Comparison of ENCODE assay signal across 24 cellular contexts in the genomic region with DNA sequence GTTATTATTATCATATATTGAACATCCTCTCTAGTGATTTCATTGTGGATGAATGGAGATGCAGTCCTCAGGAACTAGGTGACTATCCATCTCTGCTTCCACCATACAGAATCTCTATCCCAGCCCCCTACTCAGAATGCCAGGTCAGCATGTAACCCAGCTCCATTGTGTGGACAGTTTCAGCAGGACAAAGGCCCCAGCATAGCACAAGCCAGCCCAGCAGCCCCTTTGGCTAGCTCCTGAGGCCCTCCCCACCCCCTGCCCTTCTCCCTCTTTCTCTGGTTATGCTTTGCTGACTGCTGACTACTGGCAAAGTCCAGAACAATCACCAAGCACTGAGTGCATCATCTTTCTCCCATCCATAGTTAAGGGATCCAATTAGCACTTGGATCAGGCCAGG. TPM values are rescaled to one million over a fixed set of nuclear protein-coding genes. Genes with fewer than 3 reads are reported as not detected.
DNase-seq lines count a peak whose midpoint lies in the region; ATAC-seq and TF ChIP-seq lines count a peak whose summit lies in the region.
"Had no signal": no experiment of that assay in that cellular context is flagged by ENCODE, and none has a peak within 500 bp of the region (broad histone marks: within the 10 kb centered on the region; RNA-seq: fewer than 3 reads in every experiment).

No MANE protein-coding gene starts in this region.

- CTCF ChIA-PET in WTC11 (lab: Charles Lee): interaction anchor here (0.5 to 5.5 kb wide), 12 partner anchors 8 to 273 kb away, joined by 3 to 59 read pairs (median 7); partner anchors contain the start of genes CNPY2, MIP, SMARCC2 and STAT2

- peak overlapping the region; percentile 73 for H3K9ac ChIP-seq in mesenchymal stem cell (ENCODE audit: low read length)

- H3K9me2 ChIP-seq in GM23338 (ENCODE audit: insufficient read depth): no peaks in the 10 kb centered on the region

- H2BK15ac ChIP-seq in mesenchymal stem cell (ENCODE audit: low read depth, poor library complexity, severe bottlenecking): no peak overlapping the region

- ATAC-seq in GM23338 (peak; percentile 91), WTC11 (peak; percentile 79), mucosa of descending colon (no peak)
- ATAC-seq: activated naive CD8-positive, alpha-beta T cell treated with anti-CD3 and anti-CD28 coated beads, Interleukin-2, amount 50 U/mL, for 24 hours; body of pancreas; stimulated activated naive B cell treated with anti-CD40 and anti-IgM and Interleukin-4, amounts not matched to agents 10 μg/mL and 1 μg/mL and 100 μg/mL, for 72 hours had no signal

- peak overlapping the region; percentile 26 for H2AK5ac ChIP-seq in mesenchymal stem cell (ENCODE audit: low read length, severe bottlenecking)

- TF ChIP-seq CTCF in GM23338 (conservative IDR thresholded peaks at IDR 0.05; ENCODE audit: low read depth in 2 of 2): no peak
- TF ChIP-seq CTCF in WTC11 (IDR thresholded peaks at IDR 0.05): no peak
- no peak for TF ChIP-seq CTCF in mucosa of descending colon (IDR thresholded peaks at IDR 0.05)

- no peak overlapping the region for H4K91ac ChIP-seq in mesenchymal stem cell (ENCODE audit: low read length)

- no peak overlapping the region for H2BK5ac ChIP-seq in mesenchymal stem cell (ENCODE audit: low read depth, low read length, poor library complexity, severe bottlenecking)

- peaks cover 8% of the 10 kb centered on the region; the same call in 1 of the 2 replicates for H3F3A ChIP-seq in GM23338 (replicated peaks; ENCODE audit: low read depth)

- no peak overlapping the region for H2BK120ac ChIP-seq in mesenchymal stem cell (ENCODE audit: low read depth, low read length)

- H3K4me3 Mint-ChIP-seq in GM23338 (no peak overlapping the region), WTC11 (no peak overlapping the region)
- H3K4me3 Mint-ChIP-seq: activated B cell treated with CpG ODN at 0.5 μM for 24 hours; activated naive CD8-positive, alpha-beta T cell treated with anti-CD3 and anti-CD28 coated beads, Interleukin-2, amount 50 U/mL, for 24 hours; stimulated activated naive B cell treated with anti-CD40 and anti-IgM and Interleukin-4, amounts not matched to agents 10 μg/mL and 1 μg/mL and 100 μg/mL, for 72 hours had no signal

- no peak overlapping the region for H3K18ac ChIP-seq in mesenchymal stem cell (ENCODE audit: low read depth in 1 of 2, low read length in 2 of 2)

- POLR2A ChIA-PET in WTC11 (lab: Charles Lee): interaction anchor here (0.6 to 1.4 kb wide), 2 partner anchors 103 to 105 kb away, joined by 4 read pairs; partner anchors contain the start of gene STAT2

- no peak overlapping the region for H3K14ac ChIP-seq in mesenchymal stem cell (ENCODE audit: low read length in 2 of 2)

- H3K23ac ChIP-seq in mesenchymal stem cell (ENCODE audit: low read length in 2 of 2): no peak overlapping the region

- H3K79me2 ChIP-seq in GM23338 (replicated peaks; ENCODE audit: insufficient read depth): no peaks in the 10 kb centered on the region

- peak overlapping the region; percentile 60; the same call in 1 of the 2 replicates for H2AFZ ChIP-seq in GM23338
- H2AFZ ChIP-seq in mesenchymal stem cell (ENCODE audit: low read depth, low read length): no peak overlapping the region

- H3K9me3 Mint-ChIP-seq in GM23338: no peaks in the 10 kb centered on the region
- H3K9me3 Mint-ChIP-seq in WTC11: no peaks in the 10 kb centered on the region
- H3K9me3 Mint-ChIP-seq: activated B cell treated with CpG ODN at 0.5 μM for 24 hours; activated naive CD8-positive, alpha-beta T cell treated with anti-CD3 and anti-CD28 coated beads, Interleukin-2, amount 50 U/mL, for 24 hours; stimulated activated naive B cell treated with anti-CD40 and anti-IgM and Interleukin-4, amounts not matched to agents 10 μg/mL and 1 μg/mL and 100 μg/mL, for 72 hours had no signal

- H3K36me3 ChIP-seq in GM23338 (ENCODE audit: insufficient read depth) (no peaks in the 10 kb centered on the region), mesenchymal stem cell (ENCODE audit: control insufficient read depth in 1 of 2, insufficient read depth in 2 of 2, low read depth in 1 of 2, low read length in 2 of 2) (no peaks in the 10 kb centered on the region), mucosa of descending colon (ENCODE audit: low read depth) (no peaks in the 10 kb centered on the region)
- H3K36me3 ChIP-seq in effector memory CD4-positive, alpha-beta T cell (ENCODE audit: control insufficient read depth, insufficient read depth, low read length): no peaks in the 10 kb centered on the region
- H3K36me3 ChIP-seq: vagina had no signal

- H3K27ac Mint-ChIP-seq in GM23338 (peak overlapping the region; percentile 87), WTC11 (no peak overlapping the region; the same call in 1 of the 2 replicates)
- H3K27ac Mint-ChIP-seq: activated B cell treated with CpG ODN at 0.5 μM for 24 hours; activated naive CD8-positive, alpha-beta T cell treated with anti-CD3 and anti-CD28 coated beads, Interleukin-2, amount 50 U/mL, for 24 hours; stimulated activated naive B cell treated with anti-CD40 and anti-IgM and Interleukin-4, amounts not matched to agents 10 μg/mL and 1 μg/mL and 100 μg/mL, for 72 hours had no signal

- H4K20me1 ChIP-seq in GM23338 (replicated peaks; ENCODE audit: insufficient read depth): no peaks in the 10 kb centered on the region

- peak overlapping the region in 1 of 2 experiments; percentile 71 for H2BK12ac ChIP-seq in mesenchymal stem cell (ENCODE audit: low read length in 2 of 2)

- H3K27me3 Mint-ChIP-seq in GM23338 (ENCODE audit: insufficient read depth, low read depth, poor library complexity): peaks cover 4% of the 10 kb centered on the region
- peaks cover 5% of the 10 kb centered on the region for H3K27me3 Mint-ChIP-seq in WTC11 (ENCODE audit: low read depth)
- H3K27me3 Mint-ChIP-seq: activated B cell treated with CpG ODN at 0.5 μM for 24 hours; activated naive CD8-positive, alpha-beta T cell treated with anti-CD3 and anti-CD28 coated beads, Interleukin-2, amount 50 U/mL, for 24 hours; stimulated activated naive B cell treated with anti-CD40 and anti-IgM and Interleukin-4, amounts not matched to agents 10 μg/mL and 1 μg/mL and 100 μg/mL, for 72 hours had no signal

- H3K79me1 ChIP-seq in mesenchymal stem cell (replicated peaks; ENCODE audit: low read length, poor library complexity, severe bottlenecking): no peaks in the 10 kb centered on the region

- H3K4me1 Mint-ChIP-seq in GM23338: peaks cover 18% of the 10 kb centered on the region
- H3K4me1 Mint-ChIP-seq in WTC11: peaks cover 17% of the 10 kb centered on the region

- H3K27ac ChIP-seq in GM23338 (ENCODE audit: low read depth) (0 out of 2 replicates have a peak overlapping the region, but pooled peaks have one; percentile 16), mesenchymal stem cell (ENCODE audit: low read length, poor library complexity, severe bottlenecking) (no peak overlapping the region)
- no peak overlapping the region for H3K27ac ChIP-seq in effector memory CD4-positive, alpha-beta T cell (ENCODE audit: insufficient read depth, low read length, poor library complexity, severe bottlenecking)
- H3K27ac ChIP-seq: body of pancreas, SK-N-MC, testis, vagina had no signal

- no peaks in the 10 kb centered on the region for H3K27me3 ChIP-seq in GM23338 (ENCODE audit: insufficient read depth)
- H3K27me3 ChIP-seq in mesenchymal stem cell (ENCODE audit: control insufficient read depth in 1 of 2, insufficient read depth in 1 of 2, low read length in 2 of 2): no peaks in the 10 kb centered on the region
- H3K27me3 ChIP-seq in effector memory CD4-positive, alpha-beta T cell (replicated peaks; ENCODE audit: control insufficient read depth, insufficient read depth, low read length, poor library complexity, severe bottlenecking): no peaks in the 10 kb centered on the region
- H3K27me3 ChIP-seq: body of pancreas, testis, vagina had no signal

- H3K4me1 ChIP-seq in GM23338 (ENCODE audit: insufficient read depth): peaks cover 13% of the 10 kb centered on the region
- peaks cover 11% of the 10 kb centered on the region for H3K4me1 ChIP-seq in mesenchymal stem cell (ENCODE audit: control insufficient read depth, insufficient read depth, low read depth, low read length)
- H3K4me1 ChIP-seq in mucosa of descending colon (ENCODE audit: low read depth): no peaks in the 10 kb centered on the region
- no peaks in the 10 kb centered on the region for H3K4me1 ChIP-seq in effector memory CD4-positive, alpha-beta T cell (ENCODE audit: control insufficient read depth, insufficient read depth, low read length, poor library complexity, severe bottlenecking)
- H3K4me1 ChIP-seq: testis had no signal

- DNase-seq in GM23338 (ENCODE audit: low spot score): peak; percentile 61
- peak; percentile 33 for DNase-seq in WTC11 (ENCODE audit: low spot score)
- no peak for DNase-seq in mesenchymal stem cell
- no peak for DNase-seq in mucosa of descending colon
- DNase-seq in HCEC 1CT: no peak
- DNase-seq in effector memory CD4-positive, alpha-beta T cell: no peak
- DNase-seq: activated B cell treated with CpG ODN at 0.5 μM for 24 hours; activated CD4-positive, alpha-beta T cell treated with anti-CD3 and anti-CD28 coated beads, Interleukin-2, amount 50 U/mL, for 4 hours; activated CD8-positive, alpha-beta memory T cell treated with anti-CD3 and anti-CD28 coated beads, Interleukin-2, amount 50 U/mL, for 4 hours; activated naive CD8-positive, alpha-beta T cell treated with anti-CD3 and anti-CD28 coated beads, Interleukin-2, amount 50 U/mL, for 24 hours; body of pancreas; GOT3; kidney glomerular epithelial cell; NCI-H446 treated with DMSO at 0.1 percent for 48 hours; nucleus accumbens; stimulated activated CD4-positive, alpha-beta T cell treated with anti-CD3 and anti-CD28 coated beads, Interleukin-2, amount 100 ng/mL, for 48 hours; stimulated activated naive B cell treated with anti-CD40 and anti-IgM and Interleukin-4, amounts not matched to agents 10 μg/mL and 1 μg/mL and 100 μg/mL, for 72 hours; T-helper 9 cell; testis had no signal

- intact Hi-C loops in mucosa of descending colon (cut with DNase I, micrococcal nuclease): no loop called here

- H3K4me3 ChIP-seq in GM23338: no peak overlapping the region
- H3K4me3 ChIP-seq in mesenchymal stem cell (ENCODE audit: insufficient read depth in 1 of 2, low read depth in 1 of 2, low read length in 2 of 2): no peak overlapping the region
- H3K4me3 ChIP-seq in mucosa of descending colon: no peak overlapping the region
- no peak overlapping the region for H3K4me3 ChIP-seq in effector memory CD4-positive, alpha-beta T cell (ENCODE audit: insufficient read depth, low read depth, low read length, poor library complexity, severe bottlenecking)
- H3K4me3 ChIP-seq: body of pancreas, lung, SK-N-MC, testis, vagina had no signal

- no peak overlapping the region for H3K4ac ChIP-seq in mesenchymal stem cell (ENCODE audit: low read depth in 1 of 2, low read length in 2 of 2)

- H3K9me3 ChIP-seq in mesenchymal stem cell (ENCODE audit: control insufficient read depth, low read length): no peaks in the 10 kb centered on the region
- no peaks in the 10 kb centered on the region for H3K9me3 ChIP-seq in mucosa of descending colon
- no peaks in the 10 kb centered on the region for H3K9me3 ChIP-seq in effector memory CD4-positive, alpha-beta T cell (ENCODE audit: control insufficient read depth, low read length)
- H3K9me3 ChIP-seq: body of pancreas, testis, vagina had no signal

- H3K36me3 Mint-ChIP-seq in GM23338 (ENCODE audit: low read depth) (no peaks in the 10 kb centered on the region), WTC11 (no peaks in the 10 kb centered on the region)
- H3K36me3 Mint-ChIP-seq: stimulated activated naive B cell treated with anti-CD40 and anti-IgM and Interleukin-4, amounts not matched to agents 10 μg/mL and 1 μg/mL and 100 μg/mL, for 72 hours had no signal

- H4K8ac ChIP-seq in mesenchymal stem cell (ENCODE audit: low read length): no peak overlapping the region

- no peak overlapping the region for H3K4me2 ChIP-seq in GM23338
- no peak overlapping the region for H3K4me2 ChIP-seq in mesenchymal stem cell (ENCODE audit: low read length, poor library complexity, severe bottlenecking)

RNA-seq across cellular contexts. Expression of gene SPRYD4, which starts 5.8 kb away (rescaled TPM):
- 2.6 and 3.1 TPM in 2 replicates for total RNA-seq in GM23338 (2014; rRNA removed; shearing (Covaris generic))
- 2.1 and 2.3 TPM in 2 replicates for polyA plus RNA-seq in GM23338 (2016; fragmentation: Nextera tagmentation; extraction: Ambion mirVana)
- total RNA-seq in WTC11 (2021): 2.8 to 4.2 TPM (median 3.1 TPM) in 3 replicates
- polyA plus RNA-seq in mesenchymal stem cell (2013, experiment 1 of 2): 1.1 TPM
- polyA plus RNA-seq in mesenchymal stem cell (2013, experiment 2 of 2): 1.1 TPM
- total RNA-seq in mucosa of descending colon: 1 to 10 TPM; 4.3 to 5.2 (median 4.9) TPM

RNA-seq across cellular contexts. Expression of gene MIP, which starts 8.1 kb away (rescaled TPM):
- not detected in 2 replicates for total RNA-seq in GM23338 (2014; rRNA removed; shearing (Covaris generic))
- 0.29 and 0.47 TPM in 2 replicates for polyA plus RNA-seq in GM23338 (2016; fragmentation: Nextera tagmentation; extraction: Ambion mirVana)
- not detected in 3 replicates for total RNA-seq in WTC11 (2021)
- 0.04 TPM for polyA plus RNA-seq in mesenchymal stem cell (2013, experiment 1 of 2)
- polyA plus RNA-seq in mesenchymal stem cell (2013, experiment 2 of 2): 0.04 TPM
- total RNA-seq in mucosa of descending colon: not detected
- total RNA-seq: activated B cell treated with CpG ODN at 0.5 μM for 24 hours, body of pancreas, lung, vagina had no signal
- polyA plus RNA-seq: AG04450 had no signal

RNA-seq across cellular contexts. Expression of gene TIMELESS, which starts 13.3 kb away (rescaled TPM):
- total RNA-seq in GM23338 (2014; rRNA removed; shearing (Covaris generic)): 54.3 and 54.8 TPM in 2 replicates
- 22.7 and 28.7 TPM in 2 replicates for polyA plus RNA-seq in GM23338 (2016; fragmentation: Nextera tagmentation; extraction: Ambion mirVana)
- total RNA-seq in WTC11 (2021) (60.9 to 67.1 TPM (median 64.9 TPM) in 3 replicates), mucosa of descending colon (10 to 100 TPM in 1 of 3 donors, 1 to 10 TPM in 2; 7.7 to 14.3 (median 8.4) TPM)
- polyA plus RNA-seq in mesenchymal stem cell (2013, experiment 1 of 2): 5.6 TPM
- 5.3 TPM for polyA plus RNA-seq in mesenchymal stem cell (2013, experiment 2 of 2)

RNA-seq across cellular contexts. Expression of gene GLS2, which starts 25.4 kb away (rescaled TPM):
- total RNA-seq in GM23338 (2014; rRNA removed; shearing (Covaris generic)): 24.5 and 31.6 TPM in 2 replicates
- polyA plus RNA-seq in GM23338 (2016; fragmentation: Nextera tagmentation; extraction: Ambion mirVana): 11.2 and 12.2 TPM in 2 replicates
- total RNA-seq in WTC11 (2021) (14.8 to 17.2 TPM (median 15.9 TPM) in 3 replicates), mucosa of descending colon (1 to 10 TPM in 2 of 3 donors, under 1 TPM in 1; 0.51 to 1.5 (median 1.2) TPM)
- polyA plus RNA-seq in mesenchymal stem cell (2013, experiment 1 of 2): not detected
- not detected for polyA plus RNA-seq in mesenchymal stem cell (2013, experiment 2 of 2)
- total RNA-seq: RPMI7951 had no signal

RNA-seq across cellular contexts. Expression of gene RBMS2, which starts 59.1 kb away (rescaled TPM):
- total RNA-seq in GM23338 (2014; rRNA removed; shearing (Covaris generic)): 13.1 and 16.8 TPM in 2 replicates
- 4.3 and 9.2 TPM in 2 replicates for polyA plus RNA-seq in GM23338 (2016; fragmentation: Nextera tagmentation; extraction: Ambion mirVana)
- 11.8 to 16.7 TPM (median 16.1 TPM) in 3 replicates for total RNA-seq in WTC11 (2021)
- polyA plus RNA-seq in mesenchymal stem cell (2013, experiment 1 of 2): 49.5 TPM
- polyA plus RNA-seq in mesenchymal stem cell (2013, experiment 2 of 2): 48.4 TPM
- 10 to 100 TPM; 35.9 to 47.8 (median 41.0) TPM for total RNA-seq in mucosa of descending colon

Comparison
In these comparisons a context has a peak if more than half of its experiments do, and no peak if none do; other contexts are left out.
1. DNase-seq: peak in GM23338 (single experiment) and WTC11 (single experiment); none in mesenchymal stem cell (single experiment), mucosa of descending colon (0 of 3), HCEC 1CT (single experiment) and effector memory CD4-positive, alpha-beta T cell (0 of 3).